ENCODE assay signal across 12 cellular contexts in genomic region chr9:120336021-120336752, GRCh38.
DNase-seq lines count a peak whose midpoint lies in the region; ATAC-seq and TF ChIP-seq lines count a peak whose summit lies in the region.
"Had no signal": no experiment of that assay in that cellular context is flagged by ENCODE, and none has a peak within 500 bp of the region (broad histone marks: within the 10 kb centered on the region; RNA-seq: fewer than 3 reads in every experiment).

No MANE protein-coding gene starts in this region.

- no peaks in the 10 kb centered on the region for H4K20me1 ChIP-seq in osteoblast (ENCODE audit: insufficient read depth, low read length)

- DNase-seq in activated CD4-positive, alpha-beta T cell treated with anti-CD3 and anti-CD28 coated beads for 36 hours: peak; percentile 35
- DNase-seq in activated CD4-positive, alpha-beta T cell treated with anti-CD3 and anti-CD28 coated beads, Interleukin-2, amount 10 ng/mL, durations not matched to agents 7 days and 5 days: no peak
- DNase-seq in activated T-cell treated with anti-CD3 and anti-CD28 coated beads, Interleukin-2, amount 50 U/mL, for 72 hours: peak; percentile 14 to 17
- peak; percentile 58 for DNase-seq in osteoblast (ENCODE audit: insufficient read length, low spot score, missing footprints)
- DNase-seq in ecto neural progenitor cell (ENCODE audit: low spot score): no peak
- no peak for DNase-seq in MG63
- DNase-seq: amniotic stem cell had no signal

- no peak overlapping the region for H2AFZ ChIP-seq in osteoblast (ENCODE audit: low read length)

- ATAC-seq in activated CD4-positive, alpha-beta T cell treated with anti-CD3 and anti-CD28 coated beads for 36 hours: peak; percentile 97
- ATAC-seq in HG02938 (IDR thresholded peaks at IDR 0.05; ENCODE audit: unreplicated experiment) (peak; percentile 65), HG03108 (IDR thresholded peaks at IDR 0.05; ENCODE audit: unreplicated experiment) (no peak)
- ATAC-seq in activated T-cell treated with anti-CD3 and anti-CD28 coated beads, Interleukin-2, amount 50 U/mL, for 72 hours (replicated peaks in 1 of 2): peak; percentile 97 to 99

- POLR2A ChIA-PET in activated CD4-positive, alpha-beta T cell treated with anti-CD3 and anti-CD28 coated beads for 36 hours (lab: Charles Lee): no interaction called here
- POLR2A ChIA-PET in activated CD4-positive, alpha-beta T cell treated with anti-CD3 and anti-CD28 coated beads, Interleukin-2, amount 10 ng/mL, durations not matched to agents 7 days and 5 days (lab: Charles Lee): no interaction called here

- H3K36me3 Mint-ChIP-seq in activated CD4-positive, alpha-beta T cell treated with anti-CD3 and anti-CD28 coated beads for 36 hours (ENCODE audit: low read depth): no peaks in the 10 kb centered on the region
- H3K36me3 Mint-ChIP-seq in activated CD4-positive, alpha-beta T cell treated with anti-CD3 and anti-CD28 coated beads, Interleukin-2, amount 10 ng/mL, durations not matched to agents 7 days and 5 days (ENCODE audit: low read depth): no peaks in the 10 kb centered on the region
- no peaks in the 10 kb centered on the region for H3K36me3 Mint-ChIP-seq in activated T-cell treated with anti-CD3 and anti-CD28 coated beads, Interleukin-2, amount 50 U/mL, for 72 hours (ENCODE audit: insufficient read depth in 2 of 2)
- H3K36me3 Mint-ChIP-seq: mesothelial cell of epicardium had no signal

- CTCF ChIA-PET in activated CD4-positive, alpha-beta T cell treated with anti-CD3 and anti-CD28 coated beads for 36 hours (lab: Charles Lee): interaction anchor here (1.3 kb wide), 1 partner anchor 22 kb away, joined by 3 read pairs; no protein-coding TSS in a partner anchor
- CTCF ChIA-PET in activated CD4-positive, alpha-beta T cell treated with anti-CD3 and anti-CD28 coated beads, Interleukin-2, amount 10 ng/mL, durations not matched to agents 7 days and 5 days (lab: Charles Lee): no interaction called here

- H3K27me3 ChIP-seq in osteoblast (ENCODE audit: insufficient read depth, low read length) (no peaks in the 10 kb centered on the region), MG63 (no peaks in the 10 kb centered on the region)
- H3K27me3 ChIP-seq: tibial nerve had no signal

- no peak overlapping the region for H3K4me2 ChIP-seq in osteoblast (ENCODE audit: insufficient read depth, low read length)

- H3K4me3 ChIP-seq in osteoblast (ENCODE audit: insufficient read depth, low read length): no peak overlapping the region
- H3K4me3 ChIP-seq in MG63: no peak overlapping the region
- H3K4me3 ChIP-seq: tibial nerve had no signal

- no peaks in the 10 kb centered on the region for H3K36me3 ChIP-seq in osteoblast (ENCODE audit: insufficient read depth, low read length)
- H3K36me3 ChIP-seq in MG63: no peaks in the 10 kb centered on the region
- H3K36me3 ChIP-seq: tibial nerve had no signal

- TF ChIP-seq CTCF in osteoblast (IDR thresholded peaks at IDR 0.05; ENCODE audit: extremely low read depth, low read depth, low read length): no peak

- H3K27ac ChIP-seq in osteoblast (ENCODE audit: low read depth, low read length): no peak overlapping the region
- H3K27ac ChIP-seq: tibial nerve had no signal

- H3K79me2 ChIP-seq in osteoblast (ENCODE audit: insufficient read depth, low read length): no peaks in the 10 kb centered on the region

- H3K27ac Mint-ChIP-seq in activated CD4-positive, alpha-beta T cell treated with anti-CD3 and anti-CD28 coated beads for 36 hours: no peak overlapping the region
- H3K27ac Mint-ChIP-seq in activated CD4-positive, alpha-beta T cell treated with anti-CD3 and anti-CD28 coated beads, Interleukin-2, amount 10 ng/mL, durations not matched to agents 7 days and 5 days: no peak overlapping the region
- peak overlapping the region; percentile 36 for H3K27ac Mint-ChIP-seq in activated T-cell treated with anti-CD3 and anti-CD28 coated beads, Interleukin-2, amount 50 U/mL, for 72 hours
- H3K27ac Mint-ChIP-seq: dendritic cell treated with granulocyte-macrophage colony-stimulating factor and Interleukin-4, amounts not matched to agents 40 ng/mL and 50 ng/mL, for 4 days; mesothelial cell of epicardium had no signal

- H3K27me3 Mint-ChIP-seq in activated CD4-positive, alpha-beta T cell treated with anti-CD3 and anti-CD28 coated beads for 36 hours: peaks cover 14% of the 10 kb centered on the region
- peaks cover 4% of the 10 kb centered on the region for H3K27me3 Mint-ChIP-seq in activated CD4-positive, alpha-beta T cell treated with anti-CD3 and anti-CD28 coated beads, Interleukin-2, amount 10 ng/mL, durations not matched to agents 7 days and 5 days
- peaks cover 24% of the 10 kb centered on the region for H3K27me3 Mint-ChIP-seq in activated T-cell treated with anti-CD3 and anti-CD28 coated beads, Interleukin-2, amount 50 U/mL, for 72 hours (ENCODE audit: low read depth)
- H3K27me3 Mint-ChIP-seq: dendritic cell treated with granulocyte-macrophage colony-stimulating factor and Interleukin-4, amounts not matched to agents 40 ng/mL and 50 ng/mL, for 4 days had no signal

- H3K9me3 ChIP-seq in osteoblast (ENCODE audit: low read depth, low read length) (no peaks in the 10 kb centered on the region), MG63 (no peaks in the 10 kb centered on the region)

- H3K4me1 ChIP-seq in osteoblast (ENCODE audit: insufficient read depth, low read length): peaks cover 14% of the 10 kb centered on the region
- H3K4me1 ChIP-seq: tibial nerve had no signal

- H3K4me1 Mint-ChIP-seq in activated CD4-positive, alpha-beta T cell treated with anti-CD3 and anti-CD28 coated beads for 36 hours: peaks cover 10% of the 10 kb centered on the region
- H3K4me1 Mint-ChIP-seq in activated CD4-positive, alpha-beta T cell treated with anti-CD3 and anti-CD28 coated beads, Interleukin-2, amount 10 ng/mL, durations not matched to agents 7 days and 5 days: no peaks in the 10 kb centered on the region
- H3K4me1 Mint-ChIP-seq in activated T-cell treated with anti-CD3 and anti-CD28 coated beads, Interleukin-2, amount 50 U/mL, for 72 hours (ENCODE audit: low read depth): peaks cover 12% of the 10 kb centered on the region
- H3K4me1 Mint-ChIP-seq: mesothelial cell of epicardium had no signal

- no peak overlapping the region for H3K4me3 Mint-ChIP-seq in activated CD4-positive, alpha-beta T cell treated with anti-CD3 and anti-CD28 coated beads for 36 hours
- no peak overlapping the region for H3K4me3 Mint-ChIP-seq in activated CD4-positive, alpha-beta T cell treated with anti-CD3 and anti-CD28 coated beads, Interleukin-2, amount 10 ng/mL, durations not matched to agents 7 days and 5 days
- no peak overlapping the region for H3K4me3 Mint-ChIP-seq in activated T-cell treated with anti-CD3 and anti-CD28 coated beads, Interleukin-2, amount 50 U/mL, for 72 hours
- H3K4me3 Mint-ChIP-seq: dendritic cell treated with granulocyte-macrophage colony-stimulating factor and Interleukin-4, amounts not matched to agents 40 ng/mL and 50 ng/mL, for 4 days; mesothelial cell of epicardium had no signal

- H3K9me3 Mint-ChIP-seq in activated CD4-positive, alpha-beta T cell treated with anti-CD3 and anti-CD28 coated beads for 36 hours (ENCODE audit: low read depth): no peaks in the 10 kb centered on the region
- H3K9me3 Mint-ChIP-seq in activated CD4-positive, alpha-beta T cell treated with anti-CD3 and anti-CD28 coated beads, Interleukin-2, amount 10 ng/mL, durations not matched to agents 7 days and 5 days: no peaks in the 10 kb centered on the region
- no peaks in the 10 kb centered on the region for H3K9me3 Mint-ChIP-seq in activated T-cell treated with anti-CD3 and anti-CD28 coated beads, Interleukin-2, amount 50 U/mL, for 72 hours
- H3K9me3 Mint-ChIP-seq: dendritic cell treated with granulocyte-macrophage colony-stimulating factor and Interleukin-4, amounts not matched to agents 40 ng/mL and 50 ng/mL, for 4 days; mesothelial cell of epicardium had no signal

- intact Hi-C loops in activated CD4-positive, alpha-beta T cell treated with anti-CD3 and anti-CD28 coated beads for 36 hours (cut with DNase I, micrococcal nuclease): loop anchor here in 1 of 2 experiments (1.0 kb wide), 1 partner anchor 58 kb away; no protein-coding TSS in a partner anchor

Comparison
In these comparisons a context has a peak if more than half of its experiments do, and no peak if none do; other contexts are left out.
1. DNase-seq: peak in activated CD4-positive, alpha-beta T cell treated with anti-CD3 and anti-CD28 coated beads for 36 hours (single experiment), activated T-cell treated with anti-CD3 and anti-CD28 coated beads, Interleukin-2, amount 50 U/mL, for 72 hours (2 of 2) and osteoblast (single experiment); none in activated CD4-positive, alpha-beta T cell treated with anti-CD3 and anti-CD28 coated beads, Interleukin-2, amount 10 ng/mL, durations not matched to agents 7 days and 5 days (single experiment), ecto neural progenitor cell (single experiment) and MG63 (single experiment).